Comparison of ENCODE assay signal across 8 cellular contexts in the genomic region with DNA sequence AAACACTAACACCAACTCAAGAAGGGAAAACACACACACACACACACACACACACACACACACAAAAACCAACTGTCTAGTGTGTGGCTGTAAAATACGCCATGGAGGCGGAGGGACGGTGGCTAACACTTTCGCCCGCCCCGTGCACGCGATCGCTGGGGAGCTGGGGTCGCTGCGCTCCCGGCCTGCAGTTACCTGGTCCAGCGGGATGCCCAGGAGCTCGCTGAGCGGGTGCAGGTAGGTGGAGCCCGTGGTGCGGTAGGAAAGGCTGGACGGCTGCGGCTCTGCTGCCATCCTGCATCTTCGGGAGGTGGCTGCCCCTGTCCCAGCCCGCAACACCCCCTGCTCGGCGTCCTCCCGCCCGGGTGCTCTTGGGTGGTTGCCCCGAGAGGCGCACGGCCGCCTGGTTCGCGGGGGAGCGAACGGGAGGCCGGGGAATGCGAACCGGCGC. TPM values are rescaled to one million over a fixed set of nuclear protein-coding genes. Genes with fewer than 3 reads are reported as not detected.
A peak's percentile ranks its signal among the peaks of the same experiment; 100 is the strongest.
DNase-seq lines count a peak whose midpoint lies in the region; ATAC-seq, FAIRE-seq and TF ChIP-seq lines count a peak whose summit lies in the region.

No MANE protein-coding gene starts in this region.

- RAD21 ChIA-PET in GM12878 (lab: Charles Lee; ENCODE audit: unreplicated experiment): interaction anchor here (1.2 to 4.4 kb wide), 7 partner anchors 11 to 108 kb away, joined by 3 to 24 read pairs (median 6); no protein-coding TSS in a partner anchor

- peaks cover 40% of the 10 kb centered on the region for H3K79me2 ChIP-seq in GM12878 (ENCODE audit: control insufficient read depth, insufficient read depth, low read length)

- BruUV-seq in GM12878 (replicated peaks; lab: Mats Ljungman, UMichigan): no TSS peak

- no peak for TF ChIP-seq EP300 in GM12878 (IDR thresholded peaks at IDR 0.05; ENCODE audit: borderline replicate concordance in 1 of 2, control insufficient read depth in 1 of 2, low read depth in 2 of 2, low read length in 2 of 2)

- DNase-seq in NCI-H187 (lab: John Stamatoyannopoulos, UW) (peak; percentile 12 to 19), NCI-H187 treated with DMSO at 0.1 percent for 48 hours (lab: John Stamatoyannopoulos, UW) (no peak), NCI-H510A treated with DMSO at 0.1 percent for 48 hours (lab: John Stamatoyannopoulos, UW) (peak; percentile 84), GM12878 (ENCODE audit: low read depth, low spot score) (no peak), kidney (no peak), inferior parietal cortex (ENCODE audit: extremely low spot score) (no peak)
- DNase-seq in stimulated activated CD8-positive, alpha-beta memory T cell treated with anti-CD3 and anti-CD28 coated beads, Interleukin-4, amount 100 ng/mL, for 48 hours: peak; percentile 62

- H3K9ac ChIP-seq in GM12878 (ENCODE audit: control insufficient read depth, insufficient read depth, low read length): peak overlapping the region; percentile 82
- H3K9ac ChIP-seq in kidney (ENCODE audit: low read length in 2 of 2): peak overlapping the region; percentile 41 to 84

- H3K4me3 ChIP-seq in GM12878: peak overlapping the region; percentile 82
- H3K4me3 ChIP-seq in kidney (ENCODE audit: low read length in 2 of 2): peak overlapping the region; percentile 69 to 73

- peak overlapping the region; percentile 77 for H3K27ac ChIP-seq in GM12878 (ENCODE audit: control insufficient read depth, insufficient read depth)
- H3K27ac ChIP-seq in kidney (ENCODE audit: low read depth in 2 of 2, low read length in 2 of 2): peak overlapping the region; percentile 83 to 88

- no peak for TF ChIP-seq RAD21 in GM12878 (IDR thresholded peaks at IDR 0.05; ENCODE audit: insufficient read depth, low read depth, low read length)

- H3K9me3 ChIP-seq in GM12878 (replicated peaks; ENCODE audit: control insufficient read depth, insufficient read depth, low read length): no peaks in the 10 kb centered on the region
- H3K9me3 ChIP-seq in kidney (ENCODE audit: control insufficient read depth in 1 of 2, low read length in 2 of 2): no peaks in the 10 kb centered on the region

- SMC1A ChIA-PET in GM12878 (lab: Charles Lee; ENCODE audit: uncharacterized antibody, unreplicated experiment): interaction anchor here (1.5 to 6.0 kb wide), 2 partner anchors 12 to 85 kb away, joined by 10 to 64 read pairs; no protein-coding TSS in a partner anchor

- under 1% methylated on average over 31 of the region's 37 CpGs for WGBS in GM12878 (ENCODE audit: insufficient coverage, insufficient replicate concordance, low lambda C conversion rate, missing lambda C conversion rate)

- TF ChIP-seq CTCF in GM12878 (IDR thresholded peaks at IDR 0.05 in 2 of 3, conservative IDR thresholded peaks at IDR 0.05 in 1 of 3; ENCODE audit: control insufficient read depth in 2 of 3, extremely low read depth in 1 of 3, insufficient read depth in 1 of 3, low read depth in 3 of 3, low read length in 3 of 3) (no peak; a peak in 1 of 6 replicates), kidney (IDR thresholded peaks at IDR 0.05; ENCODE audit: borderline replicate concordance, extremely low read depth, insufficient read depth) (no peak)

- TF ChIP-seq POLR2A in GM12878 (IDR thresholded peaks at IDR 0.05; ENCODE audit: low read depth, low read length): no peak

- H3K27me3 ChIP-seq in GM12878 (replicated peaks in 1 of 2; ENCODE audit: control insufficient read depth in 2 of 2, insufficient read depth in 2 of 2, low read length in 1 of 2): no peaks in the 10 kb centered on the region

- peak overlapping the region; percentile 96 for H3K4me2 ChIP-seq in GM12878 (ENCODE audit: control insufficient read depth, insufficient read depth)

- POLR2A ChIA-PET in GM12878 (lab: Charles Lee): interaction anchor here (0.6 to 5.2 kb wide), 6 partner anchors 11 to 373 kb away, joined by 3 to 34 read pairs (median 4); no protein-coding TSS in a partner anchor

- peak overlapping the region; percentile 93 for H2AFZ ChIP-seq in GM12878 (ENCODE audit: control insufficient read depth, low read depth, low read length)

- in situ Hi-C loops in GM12878 (cut with MboI): no loop called here

- H4K20me1 ChIP-seq in GM12878 (ENCODE audit: control insufficient read depth, insufficient read depth): no peaks in the 10 kb centered on the region

- peaks cover 10% of the 10 kb centered on the region for H3K4me1 ChIP-seq in GM12878 (ENCODE audit: control insufficient read depth, insufficient read depth, low read length)
- peaks cover 3 to 8% of the 10 kb centered on the region in 2 donors for H3K4me1 ChIP-seq in kidney (ENCODE audit: control insufficient read depth in 1 of 2, insufficient read depth in 1 of 2, low read depth in 1 of 2, low read length in 2 of 2)

- intact Hi-C loops in GM12878 (cut with micrococcal nuclease; ENCODE audit: unreplicated experiment) (loop anchor here (5.0 kb wide), 5 partner anchors 55 to 325 kb away; a partner anchor contains a TSS), kidney (cut with DNase I) (no loop called here)

- no peak for FAIRE-seq in GM12878 (lab: Jason Lieb, UNC)
- FAIRE-seq in kidney (lab: Jason Lieb, UNC): no peak

- no peaks in the 10 kb centered on the region for H3K36me3 ChIP-seq in GM12878 (ENCODE audit: control insufficient read depth in 2 of 2, insufficient read depth in 2 of 2, low read length in 1 of 2)
- no peaks in the 10 kb centered on the region for H3K36me3 ChIP-seq in kidney (ENCODE audit: control insufficient read depth in 1 of 2, insufficient read depth in 2 of 2, low read length in 2 of 2)

- CTCF ChIA-PET in GM12878 (lab: Yijun Ruan, JAX): interaction anchor here (1.1 to 3.7 kb wide), 4 partner anchors 9 to 90 kb away, joined by 4 to 31 read pairs (median 12); no protein-coding TSS in a partner anchor

- peak; percentile 12 for ATAC-seq in HG02884 (IDR thresholded peaks at IDR 0.05; ENCODE audit: unreplicated experiment)
- peak; percentile 55 for ATAC-seq in GM12878

TF ChIP-seq in GM12878, 131 proteins besides CTCF, POLR2A, EP300 and RAD21 (continues in another document):
- TF ChIP-seq CREM (IDR thresholded peaks at IDR 0.05; ENCODE audit: low read depth) (peak; percentile 22; the same call in 1 of the 2 replicates), IKZF2 (IDR thresholded peaks at IDR 0.05) (peak; percentile 55 to 78), BHLHE40 (IDR thresholded peaks at IDR 0.05; ENCODE audit: borderline replicate concordance in 1 of 2, low read depth in 2 of 2, low read length in 1 of 2) (peak; percentile 76 to 93; a peak in 3 of 4 replicates), NBN (IDR thresholded peaks at IDR 0.05) (0 out of 2 replicates have a peak, but pooled peaks have one; percentile 50), SIN3A (IDR thresholded peaks at IDR 0.05; ENCODE audit: low read depth, low read length) (no peak), MXI1 (IDR thresholded peaks at IDR 0.05; ENCODE audit: low read depth, low read length) (0 out of 2 replicates have a peak, but pooled peaks have one; percentile 29), FOXM1 (IDR thresholded peaks at IDR 0.05; ENCODE audit: low read depth, low read length) (no peak), SUZ12 (IDR thresholded peaks at IDR 0.05; ENCODE audit: unreplicated experiment) (no peak), LARP7 (IDR thresholded peaks at IDR 0.05) (0 out of 2 replicates have a peak, but pooled peaks have one; percentile 71), POLR2AphosphoS5 (IDR thresholded peaks at IDR 0.05; ENCODE audit: low read length) (no peak)
- TF ChIP-seq, protein P1, sequence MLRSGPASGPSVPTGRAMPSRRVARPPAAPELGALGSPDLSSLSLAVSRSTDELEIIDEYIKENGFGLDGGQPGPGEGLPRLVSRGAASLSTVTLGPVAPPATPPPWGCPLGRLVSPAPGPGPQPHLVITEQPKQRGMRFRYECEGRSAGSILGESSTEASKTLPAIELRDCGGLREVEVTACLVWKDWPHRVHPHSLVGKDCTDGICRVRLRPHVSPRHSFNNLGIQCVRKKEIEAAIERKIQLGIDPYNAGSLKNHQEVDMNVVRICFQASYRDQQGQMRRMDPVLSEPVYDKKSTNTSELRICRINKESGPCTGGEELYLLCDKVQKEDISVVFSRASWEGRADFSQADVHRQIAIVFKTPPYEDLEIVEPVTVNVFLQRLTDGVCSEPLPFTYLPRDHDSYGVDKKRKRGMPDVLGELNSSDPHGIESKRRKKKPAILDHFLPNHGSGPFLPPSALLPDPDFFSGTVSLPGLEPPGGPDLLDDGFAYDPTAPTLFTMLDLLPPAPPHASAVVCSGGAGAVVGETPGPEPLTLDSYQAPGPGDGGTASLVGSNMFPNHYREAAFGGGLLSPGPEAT (IDR thresholded peaks at IDR 0.05; ENCODE audit: low read depth): peak; percentile 51; the same call in 1 of the 2 replicates
- TF ChIP-seq, protein P2, sequence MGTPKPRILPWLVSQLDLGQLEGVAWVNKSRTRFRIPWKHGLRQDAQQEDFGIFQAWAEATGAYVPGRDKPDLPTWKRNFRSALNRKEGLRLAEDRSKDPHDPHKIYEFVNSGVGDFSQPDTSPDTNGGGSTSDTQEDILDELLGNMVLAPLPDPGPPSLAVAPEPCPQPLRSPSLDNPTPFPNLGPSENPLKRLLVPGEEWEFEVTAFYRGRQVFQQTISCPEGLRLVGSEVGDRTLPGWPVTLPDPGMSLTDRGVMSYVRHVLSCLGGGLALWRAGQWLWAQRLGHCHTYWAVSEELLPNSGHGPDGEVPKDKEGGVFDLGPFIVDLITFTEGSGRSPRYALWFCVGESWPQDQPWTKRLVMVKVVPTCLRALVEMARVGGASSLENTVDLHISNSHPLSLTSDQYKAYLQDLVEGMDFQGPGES (IDR thresholded peaks at IDR 0.05): no peak

RNA-seq across cellular contexts. Expression of a gene that starts 0.3 kb away (rescaled TPM):
- total RNA-seq in GM12878 (2013; cell fraction: nucleolus; rRNA removed): 52.4 and 54.2 TPM in 2 replicates
- total RNA-seq in GM12878 (2014; rRNA removed): 21.0 and 22.7 TPM in 2 replicates
- 17.0 and 17.2 TPM in 2 replicates for total RNA-seq in GM12878 (2014; rRNA removed; fragmentation: Illumina TruSeq; extraction: Trizol)
- total RNA-seq in GM12878 (2021): 18.2 and 19.3 TPM in 2 replicates
- 7.0 TPM for polyA plus RNA-seq in GM12878 (2011; ENCODE audit: low read depth)
- 13.9 and 16.1 TPM in 2 replicates for polyA plus RNA-seq in GM12878 (2011; rRNA removed)
- polyA plus RNA-seq in GM12878 (2011; cell fraction: cytosol; rRNA removed): 9.0 and 11.4 TPM in 2 replicates
- 17.9 and 22.1 TPM in 2 replicates for polyA plus RNA-seq in GM12878 (2011; cell fraction: nucleus; rRNA removed)
- 6.3 and 9.0 TPM in 2 replicates for polyA plus RNA-seq in GM12878 (2012)
- polyA plus RNA-seq in GM12878 (2014; fragmentation: Illumina TruSeq; extraction: Trizol): 13.3 and 20.8 TPM in 2 replicates
- under 1 TPM; 0.39 to 0.44 TPM for polyA plus RNA-seq in GM12878 (2014; fragmentation: Nextera tagmentation; extraction: Ambion mirVana)
- polyA plus RNA-seq in GM12878 (2014; rRNA removed): 7.6 and 9.9 TPM in 2 replicates
- 1 to 10 TPM; 4.6 to 7.7 TPM for polyA plus RNA-seq in GM12878 (2016; fragmentation: Nextera tagmentation; extraction: Ambion mirVana)
- 33.9 and 34.7 TPM in 2 replicates for polyA minus RNA-seq in GM12878 (2011; rRNA and poly(A)+ RNA removed)
- 17.2 and 17.4 TPM in 2 replicates for polyA minus RNA-seq in GM12878 (2011; cell fraction: cytosol; rRNA and poly(A)+ RNA removed)
- 17.4 and 22.4 TPM in 2 replicates for polyA minus RNA-seq in GM12878 (2011; cell fraction: nucleus; rRNA and poly(A)+ RNA removed)
- 15.1 TPM for total RNA-seq in kidney
- 1.9 TPM for polyA plus RNA-seq in kidney (ENCODE audit: insufficient read depth, low read depth, low replicate concordance)

Comparison
In these comparisons a context has a peak if more than half of its experiments do, and no peak if none do; other contexts are left out.
1. DNase-seq: peak in NCI-H187 (2 of 2), NCI-H510A treated with DMSO at 0.1 percent for 48 hours (single experiment) and stimulated activated CD8-positive, alpha-beta memory T cell treated with anti-CD3 and anti-CD28 coated beads, Interleukin-4, amount 100 ng/mL, for 48 hours (single experiment); none in NCI-H187 treated with DMSO at 0.1 percent for 48 hours (single experiment), GM12878 (single experiment), kidney (single experiment) and inferior parietal cortex (single experiment).